Comparison of ENCODE assay signal across 31 cellular contexts in genomic region chr14:58599707-58600106, GRCh38.
"Had no signal": no experiment of that assay in that cellular context is flagged by ENCODE, and none has a peak within 500 bp of the region (broad histone marks: within the 10 kb centered on the region; RNA-seq: fewer than 3 reads in every experiment).

No MANE protein-coding gene starts in this region.

- H3K27me3 ChIP-seq: ascending aorta, breast epithelium, cardiac muscle cell, colonic mucosa had no signal

- ATAC-seq: activated CD8-positive, alpha-beta memory T cell treated with anti-CD3 and anti-CD28 coated beads, Interleukin-2, amount 10 ng/mL, durations not matched to agents 7 days and 5 days; T-helper 17 cell had no signal

- H3K4me1 Mint-ChIP-seq: brain had no signal

- H3K27me3 Mint-ChIP-seq: activated CD8-positive, alpha-beta memory T cell treated with anti-CD3 and anti-CD28 coated beads, Interleukin-2, amount 10 ng/mL, durations not matched to agents 7 days and 5 days; activated T-helper 17 cell treated with anti-CD3 and anti-CD28 coated beads, Interleukin-2, amount 50 U/mL, for 72 hours; brain had no signal

- DNase-seq: activated CD4-positive, alpha-beta T cell treated with anti-CD3 and anti-CD28 coated beads, Interleukin-2, amount 10 ng/mL, durations not matched to agents 24 days and 14 days; activated CD4-positive, CD25-positive, alpha-beta regulatory T cell; activated CD4-positive, CD25-positive, alpha-beta regulatory T cell treated with anti-CD3 and anti-CD28 coated beads, Interleukin-2, amount 50 U/mL, for 72 hours; activated CD8-positive, alpha-beta memory T cell treated with anti-CD3 and anti-CD28 coated beads, Interleukin-2, amount 10 ng/mL, durations not matched to agents 7 days and 5 days; activated CD8-positive, alpha-beta memory T cell treated with anti-CD3 and anti-CD28 coated beads, Interleukin-2, amount 50 U/mL, for 4 hours; activated CD8-positive, alpha-beta T cell treated with anti-CD3 and anti-CD28 coated beads, Interleukin-2, amount 10 ng/mL, durations not matched to agents 7 days and 5 days; activated effector memory CD4-positive, alpha-beta T cell treated with Interleukin-2 at 50 U/mL for 16 hours; activated gamma-delta T cell treated with Interleukin-2 at 50 U/mL for 16 hours; activated naive CD8-positive, alpha-beta T cell treated with anti-CD3 and anti-CD28 coated beads, Interleukin-2, amount 10 ng/mL, durations not matched to agents 7 days and 5 days; activated T-cell treated with anti-CD3 and anti-CD28 coated beads, Interleukin-2, amount 50 U/mL, for 1 hour; central memory CD4-positive, alpha-beta T cell; cerebellar nuclear complex; colonic mucosa; effector CD8-positive, alpha-beta T cell; foreskin fibroblast; head of caudate nucleus; hippocampal formation; T-helper 17 cell; T1000; WERI-Rb-1 had no signal

- H3K4me3 ChIP-seq: ascending aorta, breast epithelium, cardiac muscle cell, colonic mucosa had no signal

- H3K4me3 Mint-ChIP-seq: activated CD4-positive, alpha-beta memory T cell treated with anti-CD3 and anti-CD28 coated beads for 36 hours; activated CD4-positive, alpha-beta T cell treated with anti-CD3 and anti-CD28 coated beads for 36 hours; activated CD4-positive, alpha-beta T cell treated with anti-CD3 and anti-CD28 coated beads, Interleukin-2, amount 10 ng/mL, durations not matched to agents 24 days and 14 days; activated CD8-positive, alpha-beta memory T cell treated with anti-CD3 and anti-CD28 coated beads, Interleukin-2, amount 10 ng/mL, durations not matched to agents 7 days and 5 days; activated CD8-positive, alpha-beta T cell treated with anti-CD3 and anti-CD28 coated beads, Interleukin-2, amount 10 ng/mL, durations not matched to agents 7 days and 5 days; activated naive CD4-positive, alpha-beta T cell treated with anti-CD3 and anti-CD28 coated beads for 36 hours; activated naive CD8-positive, alpha-beta T cell treated with anti-CD3 and anti-CD28 coated beads, Interleukin-2, amount 10 ng/mL, durations not matched to agents 7 days and 5 days; activated T-helper 17 cell treated with anti-CD3 and anti-CD28 coated beads, Interleukin-2, amount 50 U/mL, for 72 hours; brain; T-helper 17 cell; T-helper 2 cell treated with Interferon-gamma antibody and Interleukin-4, amounts not matched to agents 5 μg/mL and 100 μg/mL, for 36 hours had no signal

- H3K9me3 ChIP-seq: ascending aorta, breast epithelium, colonic mucosa had no signal

- H3K9me3 Mint-ChIP-seq: activated CD4-positive, alpha-beta memory T cell treated with anti-CD3 and anti-CD28 coated beads for 36 hours; activated CD4-positive, alpha-beta T cell treated with anti-CD3 and anti-CD28 coated beads, Interleukin-2, amount 10 ng/mL, durations not matched to agents 24 days and 14 days; activated naive CD4-positive, alpha-beta T cell treated with anti-CD3 and anti-CD28 coated beads for 36 hours; activated naive CD8-positive, alpha-beta T cell treated with anti-CD3 and anti-CD28 coated beads, Interleukin-2, amount 10 ng/mL, durations not matched to agents 7 days and 5 days; activated T-helper 17 cell treated with anti-CD3 and anti-CD28 coated beads, Interleukin-2, amount 50 U/mL, for 72 hours; brain had no signal

- H3K36me3 Mint-ChIP-seq: activated CD4-positive, alpha-beta memory T cell treated with anti-CD3 and anti-CD28 coated beads for 36 hours; activated CD8-positive, alpha-beta memory T cell treated with anti-CD3 and anti-CD28 coated beads, Interleukin-2, amount 10 ng/mL, durations not matched to agents 7 days and 5 days; activated naive CD8-positive, alpha-beta T cell treated with anti-CD3 and anti-CD28 coated beads, Interleukin-2, amount 10 ng/mL, durations not matched to agents 7 days and 5 days; brain had no signal

- H3K27ac ChIP-seq: ascending aorta, breast epithelium, cardiac muscle cell, colonic mucosa, epithelial cell of prostate, WERI-Rb-1 had no signal

- H3K36me3 ChIP-seq: ascending aorta, breast epithelium, cardiac muscle cell, colonic mucosa, WERI-Rb-1 had no signal

- H3K27ac Mint-ChIP-seq: activated CD4-positive, alpha-beta memory T cell treated with anti-CD3 and anti-CD28 coated beads for 36 hours; activated CD4-positive, alpha-beta T cell treated with anti-CD3 and anti-CD28 coated beads, Interleukin-2, amount 10 ng/mL, durations not matched to agents 24 days and 14 days; activated CD8-positive, alpha-beta memory T cell treated with anti-CD3 and anti-CD28 coated beads, Interleukin-2, amount 10 ng/mL, durations not matched to agents 7 days and 5 days; activated CD8-positive, alpha-beta T cell treated with anti-CD3 and anti-CD28 coated beads, Interleukin-2, amount 10 ng/mL, durations not matched to agents 7 days and 5 days; activated naive CD4-positive, alpha-beta T cell treated with anti-CD3 and anti-CD28 coated beads for 36 hours; activated naive CD4-positive, alpha-beta T cell treated with anti-CD3 and anti-CD28 coated beads, Interleukin-2, amount 50 U/mL, for 72 hours; activated naive CD8-positive, alpha-beta T cell treated with anti-CD3 and anti-CD28 coated beads, Interleukin-2, amount 10 ng/mL, durations not matched to agents 7 days and 5 days; activated T-helper 17 cell treated with anti-CD3 and anti-CD28 coated beads, Interleukin-2, amount 50 U/mL, for 72 hours; brain; T-helper 17 cell; T-helper 2 cell treated with Interferon-gamma antibody and Interleukin-4, amounts not matched to agents 5 μg/mL and 100 μg/mL, for 36 hours had no signal

- H3K4me1 ChIP-seq: ascending aorta, breast epithelium, colonic mucosa had no signal
